Comparison of ENCODE assay signal across 9 cellular contexts in the genomic region with DNA sequence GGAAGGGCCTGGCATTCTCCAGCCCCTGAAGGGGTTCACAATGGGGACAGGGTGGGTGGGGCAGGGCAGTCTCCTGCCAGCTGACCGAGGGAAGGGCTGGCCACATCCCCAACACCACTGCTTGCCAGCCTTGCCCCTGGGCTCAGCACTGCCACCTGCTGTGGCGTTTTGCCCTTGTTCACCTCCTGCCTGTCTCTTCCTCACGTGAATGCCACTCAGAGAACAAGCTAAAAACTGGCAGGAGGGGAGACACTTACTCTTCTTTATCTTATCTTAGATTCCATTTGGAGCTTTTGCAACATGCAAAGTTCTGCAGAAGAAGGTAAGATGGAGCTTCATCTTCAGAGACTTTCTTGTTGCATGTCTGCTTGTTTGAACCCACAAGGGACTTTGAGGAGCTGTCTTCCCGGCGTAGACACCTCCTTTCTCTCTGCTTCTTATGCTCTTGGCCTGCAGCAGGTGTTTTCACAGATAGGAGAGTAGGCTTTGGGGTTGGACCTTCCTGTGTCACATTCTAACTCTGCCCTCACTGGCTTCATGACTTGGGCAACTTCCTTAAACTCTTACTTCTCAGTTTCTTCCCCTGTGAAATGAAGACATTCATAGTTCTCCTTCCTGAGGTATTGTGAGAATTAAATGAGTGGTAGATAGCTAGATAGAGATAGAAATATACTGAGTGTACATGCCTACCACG. TPM values are rescaled to one million over a fixed set of nuclear protein-coding genes. Genes with fewer than 3 reads are reported as not detected.
DNase-seq lines count a peak whose midpoint lies in the region; ATAC-seq, FAIRE-seq and TF ChIP-seq lines count a peak whose summit lies in the region.
"Had no signal": no experiment of that assay in that cellular context is flagged by ENCODE, and none has a peak within 500 bp of the region (broad histone marks: within the 10 kb centered on the region; RNA-seq: fewer than 3 reads in every experiment).

No MANE protein-coding gene starts in this region.

- TF ChIP-seq CTCF in NB4 (IDR thresholded peaks at IDR 0.05; ENCODE audit: low read depth, low read length) (peak; percentile 28), bronchial epithelial cell (IDR thresholded peaks at IDR 0.05; ENCODE audit: insufficient read depth, low read length, severe bottlenecking) (peak; percentile 77), sigmoid colon (IDR thresholded peaks at IDR 0.05) (peak in 1 of 4 experiments; percentile 21)

- no peak for ATAC-seq in HG03469 (IDR thresholded peaks at IDR 0.05; ENCODE audit: unreplicated experiment)

- H3K27ac ChIP-seq in sigmoid colon: peak overlapping the region in 3 of 4 donors; percentile 13 to 98 (median 97)
- H3K27ac ChIP-seq: BLaER1 had no signal

- DNase-seq in NCI-H2196 (lab: John Stamatoyannopoulos, UW; ENCODE audit: unreplicated experiment) (peak; percentile 19), NCI-H2196 treated with DMSO at 0.1 percent for 48 hours (lab: John Stamatoyannopoulos, UW; ENCODE audit: unreplicated experiment) (no peak), NB4 (ENCODE audit: low read depth) (peak; percentile 86), bronchial epithelial cell (ENCODE audit: low read depth) (no peak), sigmoid colon (no peak), NCI-H146 (lab: John Stamatoyannopoulos, UW) (no peak), iPS-NIHi7 (ENCODE audit: extremely low spot score) (no peak)

- H3K4me1 ChIP-seq in sigmoid colon: peaks cover 0 to 59% (median 48%) of the 10 kb centered on the region in 4 donors

- FAIRE-seq in bronchial epithelial cell (lab: Jason Lieb, UNC): no peak

- H3K4me3 ChIP-seq in NB4 (ENCODE audit: low read depth, low read length): peak overlapping the region; percentile 32
- H3K4me3 ChIP-seq in bronchial epithelial cell (ENCODE audit: low read depth, low read length): no peak overlapping the region
- H3K4me3 ChIP-seq in sigmoid colon: no peak overlapping the region
- H3K4me3 ChIP-seq: BLaER1 had no signal

- no peaks in the 10 kb centered on the region for H3K27me3 ChIP-seq in bronchial epithelial cell (ENCODE audit: control insufficient read depth, insufficient read depth, low read length)
- no peaks in the 10 kb centered on the region for H3K27me3 ChIP-seq in sigmoid colon
- H3K27me3 ChIP-seq: BLaER1 had no signal

- no peak for TF ChIP-seq POLR2A in NB4 (IDR thresholded peaks at IDR 0.05; ENCODE audit: extremely low read depth, insufficient read length)
- TF ChIP-seq POLR2A in sigmoid colon (IDR thresholded peaks at IDR 0.05): no peak

- WGBS in sigmoid colon, 2 donors: 49 to 59% methylated on average over 6 of the region's 6 CpGs

- intact Hi-C loops in sigmoid colon (cut with DNase I): no loop called here

- no peak for TF ChIP-seq EP300 in sigmoid colon (IDR thresholded peaks at IDR 0.05)

- H3K9me3 ChIP-seq in sigmoid colon: no peaks in the 10 kb centered on the region
- H3K9me3 ChIP-seq: BLaER1 had no signal

- H3K36me3 ChIP-seq in bronchial epithelial cell (ENCODE audit: control insufficient read depth, insufficient read depth, low read length): peaks cover 27% of the 10 kb centered on the region
- peaks cover 10 to 54% (median 31%) of the 10 kb centered on the region in 4 donors for H3K36me3 ChIP-seq in sigmoid colon

RNA-seq across cellular contexts. Expression of a gene that starts 4.1 kb away (rescaled TPM):
- 5.3 and 10.9 TPM in 2 replicates for total RNA-seq in bronchial epithelial cell
- 10 to 100 TPM; 17.9 to 54.0 (median 30.2) TPM for total RNA-seq in sigmoid colon
- polyA plus RNA-seq in sigmoid colon: 10 to 100 TPM in 1 of 3 donors, 1 to 10 TPM in 2; 6.9 to 17.4 (median 7.2) TPM

RNA-seq across cellular contexts. Expression of a gene that starts 4.2 kb away (rescaled TPM):
- total RNA-seq in bronchial epithelial cell: 2,552 and 3,707 TPM in 2 replicates
- total RNA-seq in sigmoid colon: 1,000 to 10,000 TPM; 2,502 to 5,061 (median 3,494) TPM
- 1,000 to 10,000 TPM; 2,492 to 4,552 (median 2,965) TPM for polyA plus RNA-seq in sigmoid colon

RNA-seq across cellular contexts. Expression of a gene that starts 31.3 kb away (rescaled TPM):
- 12.8 and 14.0 TPM in 2 replicates for total RNA-seq in bronchial epithelial cell
- 10 to 100 TPM; 10.9 to 14.6 (median 13.9) TPM for total RNA-seq in sigmoid colon
- polyA plus RNA-seq in sigmoid colon: 1 to 10 TPM in 2 of 3 donors, under 1 TPM in 1; 0.60 to 3.5 (median 2.3) TPM

RNA-seq across cellular contexts. Expression of a gene that starts 58.5 kb away (rescaled TPM):
- total RNA-seq in bronchial epithelial cell (4.5 and 7.0 TPM in 2 replicates), sigmoid colon (10 to 100 TPM; 45.1 to 68.7 (median 64.4) TPM)
- polyA plus RNA-seq in sigmoid colon: 10 to 100 TPM in 2 of 3 donors, 1 to 10 TPM in 1; 7.2 to 19.3 (median 11.8) TPM

Comparison
In these comparisons a context has a peak if more than half of its experiments do, and no peak if none do; other contexts are left out.
1. DNase-seq: peak in NCI-H2196 (single experiment) and NB4 (single experiment); none in NCI-H2196 treated with DMSO at 0.1 percent for 48 hours (single experiment), bronchial epithelial cell (single experiment), sigmoid colon (single experiment), NCI-H146 (single experiment) and iPS-NIHi7 (single experiment).